In the genomic region with DNA sequence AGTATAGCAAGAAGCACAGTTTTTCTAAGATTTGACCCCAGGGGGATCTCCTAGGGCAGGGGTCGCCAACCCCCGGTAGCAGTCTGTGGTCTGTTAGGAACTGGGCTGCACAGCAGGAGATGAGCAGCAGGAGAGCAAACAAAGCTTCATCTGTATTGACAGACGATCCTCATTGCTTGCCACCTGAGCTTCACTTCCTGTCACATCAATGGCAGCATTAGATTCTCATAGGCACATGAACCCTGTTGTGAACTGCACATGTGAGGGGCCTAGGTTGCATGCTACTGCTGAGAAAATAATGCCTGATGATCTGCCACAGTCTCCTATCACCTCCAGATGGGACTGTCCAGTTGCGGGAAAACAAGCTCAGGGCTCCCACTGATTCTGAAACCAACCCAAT, we compare ENCODE assay signal across 27 cellular contexts.
DNase-seq lines count a peak whose midpoint lies in the region; ATAC-seq and FAIRE-seq lines count a peak whose summit lies in the region.
"Had no signal": no experiment of that assay in that cellular context is flagged by ENCODE, and none has a peak within 500 bp of the region (broad histone marks: within the 10 kb centered on the region; RNA-seq: fewer than 3 reads in every experiment).

No MANE protein-coding gene starts in this region.

- no peaks in the 10 kb centered on the region for H3K9me3 Mint-ChIP-seq in stimulated activated naive CD8-positive, alpha-beta T cell treated with anti-CD3 and anti-CD28 coated beads, Interleukin-15, amount 100 ng/mL, for 72 hours
- H3K9me3 Mint-ChIP-seq: activated naive CD4-positive, alpha-beta T cell treated with anti-CD3 and anti-CD28 coated beads for 36 hours had no signal

- H3K27ac Mint-ChIP-seq in stimulated activated naive CD8-positive, alpha-beta T cell treated with anti-CD3 and anti-CD28 coated beads, Interleukin-15, amount 100 ng/mL, for 72 hours = no peak overlapping the region
- H3K27ac Mint-ChIP-seq: activated naive CD4-positive, alpha-beta T cell treated with anti-CD3 and anti-CD28 coated beads for 36 hours; H9 had no signal

- no peak overlapping the region for H3K4me3 Mint-ChIP-seq in stimulated activated naive CD8-positive, alpha-beta T cell treated with anti-CD3 and anti-CD28 coated beads, Interleukin-15, amount 100 ng/mL, for 72 hours
- H3K4me3 Mint-ChIP-seq: activated naive CD4-positive, alpha-beta T cell treated with anti-CD3 and anti-CD28 coated beads for 36 hours; H9 had no signal

- peaks cover 9% of the 10 kb centered on the region for H3K4me1 Mint-ChIP-seq in stimulated activated naive CD8-positive, alpha-beta T cell treated with anti-CD3 and anti-CD28 coated beads, Interleukin-15, amount 100 ng/mL, for 72 hours

- no peaks in the 10 kb centered on the region for H3K27me3 Mint-ChIP-seq in stimulated activated naive CD8-positive, alpha-beta T cell treated with anti-CD3 and anti-CD28 coated beads, Interleukin-15, amount 100 ng/mL, for 72 hours

- DNase-seq in SHP77 (lab: John Stamatoyannopoulos, UW) = peak; percentile 9 to 39
- no peak for DNase-seq in SHP77 treated with DMSO at 0.1 percent for 48 hours (lab: John Stamatoyannopoulos, UW)
- DNase-seq in NCI-H146 (lab: John Stamatoyannopoulos, UW) = peak; percentile 25
- peak; percentile 50 for DNase-seq in SK-MEL-5 (ENCODE audit: low read depth, low spot score)
- DNase-seq in urothelium cell line (ENCODE audit: low spot score) = no peak
- no peak for DNase-seq in stimulated activated naive CD8-positive, alpha-beta T cell treated with anti-CD3 and anti-CD28 coated beads, Interleukin-15, amount 100 ng/mL, for 72 hours
- no peak for DNase-seq in activated CD4-positive, alpha-beta T cell treated with anti-CD3 and anti-CD28 coated beads, Interleukin-2, amount 50 U/mL, for 4 hours
- DNase-seq: ACHN; activated naive CD4-positive, alpha-beta T cell treated with anti-CD3 and anti-CD28 coated beads for 36 hours; amygdala; Calu3; colonic mucosa; effector memory CD4-positive, alpha-beta T cell; erythroblast; foreskin fibroblast; H9; heart left ventricle; left colon; mesenchymal stem cell; NCI-H1048; PC-9; Right ventricle myocardium superior; small intestine; stimulated activated CD4-positive, alpha-beta T cell treated with anti-CD3 and anti-CD28 coated beads, Interleukin-1b, Interleukin-23, amount 100 ng/mL, for 48 hours; upper lobe of right lung had no signal

- no peak for ATAC-seq in stimulated activated naive CD8-positive, alpha-beta T cell treated with anti-CD3 and anti-CD28 coated beads, Interleukin-15, amount 100 ng/mL, for 72 hours
- no peak for ATAC-seq in HG02798 (IDR thresholded peaks at IDR 0.05; ENCODE audit: poor library complexity, unreplicated experiment)
- ATAC-seq: heart left ventricle, left colon, upper lobe of right lung had no signal

- FAIRE-seq in urothelium cell line (lab: Jason Lieb, UNC) = peak; percentile 83
- FAIRE-seq: bronchial epithelial cell, small intestine had no signal

- in situ Hi-C loops in SK-MEL-5 (cut with HindIII; ENCODE audit: low pct_unique_long_range_greater_than_20kb, low sequenced_read_pairs) = no loop called here

Comparison
In these comparisons a context has a peak if more than half of its experiments do, and no peak if none do; other contexts are left out.
1. DNase-seq: peak in SHP77 (2 of 2), NCI-H146 (single experiment) and SK-MEL-5 (single experiment); none in SHP77 treated with DMSO at 0.1 percent for 48 hours (single experiment), urothelium cell line (single experiment), stimulated activated naive CD8-positive, alpha-beta T cell treated with anti-CD3 and anti-CD28 coated beads, Interleukin-15, amount 100 ng/mL, for 72 hours (0 of 2) and activated CD4-positive, alpha-beta T cell treated with anti-CD3 and anti-CD28 coated beads, Interleukin-2, amount 50 U/mL, for 4 hours (0 of 2).